Comparison of ENCODE assay signal across 8 cellular contexts in the genomic region with DNA sequence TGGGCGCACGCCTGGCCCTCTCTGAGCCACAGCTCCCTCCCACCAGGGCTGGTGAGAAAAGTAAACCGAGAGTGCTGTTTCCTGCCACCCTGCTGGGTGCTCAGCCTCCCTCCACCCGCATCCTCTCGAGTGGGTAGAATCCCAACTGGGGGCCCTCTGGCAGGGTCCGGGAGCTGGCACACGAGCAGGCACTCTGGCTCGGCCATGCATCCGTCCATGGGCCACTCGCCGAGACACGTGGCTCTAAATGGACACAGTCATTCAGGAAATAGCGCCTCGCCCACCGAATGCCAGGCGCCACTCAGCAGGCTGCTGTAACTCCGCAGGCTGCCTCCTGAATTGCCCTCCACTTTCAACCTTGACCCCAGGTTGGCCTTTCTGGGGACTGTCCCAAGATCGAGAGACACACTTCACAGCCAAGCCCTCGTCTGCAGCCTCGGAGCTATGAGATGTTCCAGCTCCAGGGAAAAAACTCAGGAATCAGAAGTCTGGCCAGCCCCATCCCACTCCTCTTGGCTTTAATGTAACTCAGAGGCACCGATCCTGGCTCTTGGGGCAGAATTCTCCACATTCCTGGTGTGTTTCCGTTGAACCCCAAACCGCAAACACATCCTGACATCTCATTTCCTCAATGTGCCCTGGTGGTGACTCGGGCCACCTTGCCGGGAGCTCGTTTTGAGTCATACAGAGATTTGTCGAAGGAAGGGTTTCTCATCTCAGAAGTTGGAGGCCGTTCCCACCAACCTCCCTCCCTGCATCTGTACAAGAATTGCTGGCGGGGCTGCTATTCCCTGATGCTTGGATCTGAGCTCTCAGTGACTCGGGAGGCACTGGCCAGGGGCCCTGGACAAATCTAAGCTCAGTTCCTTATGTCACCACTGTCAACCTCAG. TPM values are rescaled to one million over a fixed set of nuclear protein-coding genes. Genes with fewer than 3 reads are reported as not detected.
DNase-seq lines count a peak whose midpoint lies in the region; ATAC-seq, FAIRE-seq and TF ChIP-seq lines count a peak whose summit lies in the region.

No MANE protein-coding gene starts in this region.

- no peak overlapping the region for H3K4me3 ChIP-seq in A549
- peak overlapping the region; percentile 9; the same call in 1 of the 2 replicates for H3K4me3 ChIP-seq in WI38 (ENCODE audit: low read depth, low read length)

- H3K9me3 ChIP-seq in A549, result no peaks in the 10 kb centered on the region

- peak overlapping the region; percentile 74 for H3K4me2 ChIP-seq in A549

- H3K27ac ChIP-seq in A549, result peak overlapping the region; percentile 51 to 76; a peak in 5 of 6 replicates

- no peak for TF ChIP-seq CTCF in A549 (IDR thresholded peaks at IDR 0.05)
- 0 out of 2 replicates have a peak, but pooled peaks have one; percentile 5 for TF ChIP-seq CTCF in WI38 (IDR thresholded peaks at IDR 0.05; ENCODE audit: low read depth, low read length)

- no peak for TF ChIP-seq EP300 in A549 (IDR thresholded peaks at IDR 0.05)

- TF ChIP-seq RAD21 in A549 (conservative IDR thresholded peaks at IDR 0.05 in 1 of 2, IDR thresholded peaks at IDR 0.05 in 1 of 2), result no peak

- H3K4me1 ChIP-seq in A549, result peaks cover 18% of the 10 kb centered on the region

- peak; percentile 59 to 77; a peak in 5 of 6 replicates for ATAC-seq in A549
- ATAC-seq in HG03280 (IDR thresholded peaks at IDR 0.05; ENCODE audit: unreplicated experiment), result no peak
- no peak for ATAC-seq in HG02884 (IDR thresholded peaks at IDR 0.05; ENCODE audit: unreplicated experiment)

- peak; percentile 66 to 72 for DNase-seq in A549 (ENCODE audit: low read depth in 1 of 2, low spot score in 1 of 2)
- peak; percentile 94 for DNase-seq in H4 (ENCODE audit: low spot score)
- peak; percentile 13 for DNase-seq in effector CD8-positive, alpha-beta T cell (lab: John Stamatoyannopoulos, UW)
- DNase-seq in non-pigmented ciliary epithelial cell (ENCODE audit: low read depth), result peak; percentile 87
- no peak for DNase-seq in pons (ENCODE audit: low spot score)

- no peak for TF ChIP-seq POLR2A in A549 (IDR thresholded peaks at IDR 0.05; ENCODE audit: low read length)

- POLR2A ChIA-PET in A549 (lab: Yijun Ruan, JAX), result interaction anchor here (0.6 to 1.6 kb wide), 3 partner anchors 8 to 1679 kb away, joined by 8 to 9 read pairs (median 9); partner anchors contain the start of gene KLF2

- 8% methylated on average over 15 of the region's 30 CpGs for WGBS in A549 (ENCODE audit: missing lambda C conversion rate)

- CTCF ChIA-PET in A549 (lab: Yijun Ruan, JAX), result interaction anchor here (0.6 to 1.3 kb wide), 6 partner anchors 8 to 60 kb away, joined by 3 to 4 read pairs (median 3); partner anchors contain the start of gene KLF2

- FAIRE-seq in A549 (lab: Jason Lieb, UNC), result no peak

TF ChIP-seq in A549, 52 proteins besides CTCF, POLR2A, EP300 and RAD21:
- no peak for TF ChIP-seq FOSL2 (IDR thresholded peaks at IDR 0.05)
- TF ChIP-seq FOSL2 (CRISPR knock-in tag; IDR thresholded peaks at IDR 0.05), result peak; percentile 8; the same call in 1 of the 2 replicates
- TF ChIP-seq SMC3 (IDR thresholded peaks at IDR 0.05), result no peak

RNA-seq across cellular contexts. Expression of gene KLF2, which starts 14.1 kb away (rescaled TPM):
- polyA plus RNA-seq in A549 (2011; rRNA removed) (2.7 and 3.4 TPM in 2 replicates), A549 (2017; fragmentation: RNase III; extraction: RNeasy Plus Mini Kit Qiagen cat#74134 plus additional on column Dnase treatment) (6.0 to 7.0 TPM (median 6.9 TPM) in 3 replicates)
- polyA plus RNA-seq in A549 (2012; cell fraction: cytosol; rRNA removed), result 42.8 and 49.2 TPM in 2 replicates
- 130 and 150 TPM in 2 replicates for polyA plus RNA-seq in A549 (2012; cell fraction: nucleus; rRNA removed)
- polyA minus RNA-seq in A549 (2011; rRNA and poly(A)+ RNA removed), result 1.8 and 3.2 TPM in 2 replicates
- 0.23 and 1.1 TPM in 2 replicates for total RNA-seq in H4 (2014; rRNA removed; shearing (Covaris generic))

Comparison
In these comparisons a context has a peak if more than half of its experiments do, and no peak if none do; other contexts are left out.
1. ATAC-seq: peak in A549 (2 of 2); none in HG03280 (single experiment) and HG02884 (single experiment).